ENCODE assay signal across 14 cellular contexts in the genomic region with DNA sequence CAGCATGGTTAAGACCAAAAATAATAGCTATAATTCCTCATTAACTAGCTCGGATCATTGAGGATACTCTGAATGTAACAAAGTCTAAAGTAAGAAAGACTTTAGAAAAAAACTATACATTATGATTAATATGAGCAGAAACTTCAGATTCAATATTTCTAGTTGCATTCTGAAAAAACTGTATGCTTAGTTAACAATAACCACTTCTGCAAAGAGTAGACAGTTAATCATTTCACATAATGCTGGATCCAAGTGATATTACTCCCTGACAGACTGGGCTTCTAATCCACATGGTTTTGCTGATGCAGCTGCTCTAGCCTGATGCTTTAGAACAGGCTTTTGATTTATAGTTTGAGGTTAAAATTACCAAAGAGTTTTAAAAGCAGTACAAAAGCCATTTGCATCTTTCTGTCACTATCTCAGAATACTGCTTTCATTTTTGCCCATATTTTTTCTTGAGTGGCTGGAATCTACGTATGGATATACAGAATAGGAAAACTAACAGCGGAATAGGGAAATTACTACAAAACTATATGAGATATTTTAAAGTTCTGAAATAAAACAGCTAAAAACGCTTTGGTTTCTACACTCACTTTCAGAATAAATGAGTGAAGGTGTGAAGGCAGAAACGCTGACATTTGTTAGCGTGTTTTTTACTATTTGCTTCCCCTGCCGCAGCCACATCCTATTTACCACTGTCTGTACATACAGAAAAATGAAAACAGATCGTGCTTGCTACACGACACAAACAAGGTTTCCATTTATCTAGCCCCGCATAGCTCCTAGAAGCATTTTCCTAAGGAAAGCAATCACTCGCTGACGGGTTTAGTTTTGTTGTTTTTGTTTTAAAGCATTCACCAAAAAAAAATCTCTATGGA.
DNase-seq lines count a peak whose midpoint lies in the region; ATAC-seq and TF ChIP-seq lines count a peak whose summit lies in the region.
"Had no signal": no experiment of that assay in that cellular context is flagged by ENCODE, and none has a peak within 500 bp of the region (broad histone marks: within the 10 kb centered on the region; RNA-seq: fewer than 3 reads in every experiment).

No MANE protein-coding gene starts in this region.

- DNase-seq in CD14-positive monocyte (ENCODE audit: low spot score) (no peak), adipocyte (ENCODE audit: low read depth) (peak; percentile 3), natural killer cell (no peak), HuH-7 (ENCODE audit: low spot score) (no peak), NCI-H748 (lab: John Stamatoyannopoulos, UW; ENCODE audit: unreplicated experiment) (no peak), Right ventricle myocardium inferior (ENCODE audit: missing footprints) (no peak)
- DNase-seq: activated B cell treated with CpG ODN at 0.5 μM for 24 hours; Calu3; NCI-H1092; NCI-H774; retina; stimulated activated CD4-positive, alpha-beta T cell treated with anti-CD3 and anti-CD28 coated beads, Interleukin-4, amount 100 ng/mL, for 4 hours; stomach had no signal

- H3K27ac Mint-ChIP-seq in CD14-positive monocyte: peak overlapping the region in 1 of 7 donors; percentile 25
- H3K27ac Mint-ChIP-seq in natural killer cell: peak overlapping the region; percentile 67 to 84
- H3K27ac Mint-ChIP-seq: activated B cell treated with CpG ODN at 0.5 μM for 24 hours had no signal

- POLR2A ChIA-PET in HEK293 (lab: Yijun Ruan, JAX): no interaction called here

- CTCF ChIA-PET in HEK293 (lab: Yijun Ruan, JAX): interaction anchor here (0.6 to 1.9 kb wide), 2 partner anchors 118 to 580 kb away, joined by 3 to 4 read pairs; no protein-coding TSS in a partner anchor

- H3K4me1 ChIP-seq in HEK293 (ENCODE audit: control insufficient read depth, insufficient read depth, low read length) (0 out of 2 replicates have a peak, but pooled peaks cover 6% of the 10 kb centered on the region), adipocyte (ENCODE audit: control insufficient read depth, insufficient read depth, low read length) (no peaks in the 10 kb centered on the region)

- peaks cover 13% of the 10 kb centered on the region for H3K4me1 Mint-ChIP-seq in CD14-positive monocyte
- peaks cover 10 to 31% of the 10 kb centered on the region in 2 donors for H3K4me1 Mint-ChIP-seq in natural killer cell
- H3K4me1 Mint-ChIP-seq: activated B cell treated with CpG ODN at 0.5 μM for 24 hours had no signal

- H3K9me3 Mint-ChIP-seq in CD14-positive monocyte (no peaks in the 10 kb centered on the region), natural killer cell (peaks cover 0 to 2% of the 10 kb centered on the region in 2 donors)
- H3K9me3 Mint-ChIP-seq: activated B cell treated with CpG ODN at 0.5 μM for 24 hours had no signal

- no peaks in the 10 kb centered on the region for H3K36me3 ChIP-seq in HEK293 (ENCODE audit: control insufficient read depth in 2 of 2, insufficient read depth in 1 of 2, low read length in 2 of 2)
- no peaks in the 10 kb centered on the region for H3K36me3 ChIP-seq in adipocyte (ENCODE audit: control insufficient read depth, insufficient read depth, low read length, severe bottlenecking)
- H3K36me3 ChIP-seq: stomach had no signal

- ATAC-seq in natural killer cell: peak; percentile 44 to 73 (median 67)
- no peak for ATAC-seq in Right ventricle myocardium inferior

- intact Hi-C loops in CD14-positive monocyte (cut with micrococcal nuclease): no loop called here
- intact Hi-C loops in natural killer cell (cut with micrococcal nuclease): loop anchor here (5.0 kb wide), 1 partner anchor 589 kb away; no protein-coding TSS in a partner anchor
- intact Hi-C loops in Right ventricle myocardium inferior (cut with DNase I): no loop called here

- H3K27me3 Mint-ChIP-seq in CD14-positive monocyte (ENCODE audit: low read depth in 3 of 3) (peaks cover 0 to 2% (median 2%) of the 10 kb centered on the region in 3 donors), natural killer cell (ENCODE audit: low read depth in 2 of 2) (peaks cover 0 to 4% of the 10 kb centered on the region in 2 donors)

- H3K9me3 ChIP-seq in HEK293 (ENCODE audit: control insufficient read depth, insufficient read depth, low read depth, low read length): no peaks in the 10 kb centered on the region
- H3K9me3 ChIP-seq in adipocyte (ENCODE audit: control insufficient read depth, low read length): no peaks in the 10 kb centered on the region
- H3K9me3 ChIP-seq: stomach had no signal

- no peak overlapping the region for H3K27ac ChIP-seq in HEK293 (ENCODE audit: extremely low read depth, low read depth, low read length)

- TF ChIP-seq CTCF in CD14-positive monocyte (IDR thresholded peaks at IDR 0.05): no peak
- TF ChIP-seq CTCF in HEK293 (tag by site-specific recombination; IDR thresholded peaks at IDR 0.05): no peak
- TF ChIP-seq CTCF in natural killer cell (IDR thresholded peaks at IDR 0.05): no peak

- H3K36me3 Mint-ChIP-seq in CD14-positive monocyte: no peaks in the 10 kb centered on the region
- H3K36me3 Mint-ChIP-seq in natural killer cell: no peaks in the 10 kb centered on the region

- H3K27me3 ChIP-seq in adipocyte (replicated peaks; ENCODE audit: control insufficient read depth, insufficient read depth, low read length): no peaks in the 10 kb centered on the region
- H3K27me3 ChIP-seq: stomach had no signal

- no peak overlapping the region for H3K9ac ChIP-seq in adipocyte (ENCODE audit: low read length)

- H3K4me3 Mint-ChIP-seq in CD14-positive monocyte: peak overlapping the region; percentile 56 to 84
- H3K4me3 Mint-ChIP-seq in natural killer cell: peak overlapping the region; percentile 77
- H3K4me3 Mint-ChIP-seq: activated B cell treated with CpG ODN at 0.5 μM for 24 hours had no signal

- H3K4me3 ChIP-seq in HEK293 (ENCODE audit: low read depth, low read length) (no peak overlapping the region), adipocyte (ENCODE audit: low read length) (peak overlapping the region; percentile 69)

TF ChIP-seq in HEK293, 187 proteins besides CTCF, POLR2A, EP300 and RAD21:
- TF ChIP-seq ZBTB17 (tag by site-specific recombination; IDR thresholded peaks at IDR 0.05) (0 out of 2 replicates have a peak, but pooled peaks have one; percentile 20), ZNF548 (tag by site-specific recombination; IDR thresholded peaks at IDR 0.05) (no peak)
- TF ChIP-seq, protein P1, sequence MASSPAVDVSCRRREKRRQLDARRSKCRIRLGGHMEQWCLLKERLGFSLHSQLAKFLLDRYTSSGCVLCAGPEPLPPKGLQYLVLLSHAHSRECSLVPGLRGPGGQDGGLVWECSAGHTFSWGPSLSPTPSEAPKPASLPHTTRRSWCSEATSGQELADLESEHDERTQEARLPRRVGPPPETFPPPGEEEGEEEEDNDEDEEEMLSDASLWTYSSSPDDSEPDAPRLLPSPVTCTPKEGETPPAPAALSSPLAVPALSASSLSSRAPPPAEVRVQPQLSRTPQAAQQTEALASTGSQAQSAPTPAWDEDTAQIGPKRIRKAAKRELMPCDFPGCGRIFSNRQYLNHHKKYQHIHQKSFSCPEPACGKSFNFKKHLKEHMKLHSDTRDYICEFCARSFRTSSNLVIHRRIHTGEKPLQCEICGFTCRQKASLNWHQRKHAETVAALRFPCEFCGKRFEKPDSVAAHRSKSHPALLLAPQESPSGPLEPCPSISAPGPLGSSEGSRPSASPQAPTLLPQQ (tag by site-specific recombination; IDR thresholded peaks at IDR 0.05): no peak
